ENCODE assay signal across 18 cellular contexts in genomic region chr1:172559811-172560210, GRCh38. TPM values are rescaled to one million over a fixed set of nuclear protein-coding genes. Genes with fewer than 3 reads are reported as not detected.
DNase-seq lines count a peak whose midpoint lies in the region; ATAC-seq and TF ChIP-seq lines count a peak whose summit lies in the region.
"Had no signal": no experiment of that assay in that cellular context is flagged by ENCODE, and none has a peak within 500 bp of the region (broad histone marks: within the 10 kb centered on the region; RNA-seq: fewer than 3 reads in every experiment).

No MANE protein-coding gene starts in this region.

- peaks cover 13% of the 10 kb centered on the region for H3K9me3 Mint-ChIP-seq in endodermal cell
- H3K9me3 Mint-ChIP-seq: CD4-positive, alpha-beta T cell; CD8-positive, alpha-beta T cell had no signal

- H3K4me3 Mint-ChIP-seq in endodermal cell = no peak overlapping the region
- H3K4me3 Mint-ChIP-seq: B cell; CD4-positive, alpha-beta T cell; CD8-positive, alpha-beta T cell had no signal

- H3K9ac ChIP-seq in endodermal cell (ENCODE audit: extremely low read depth, low read length, poor library complexity, severe bottlenecking) = peak overlapping the region; percentile 16
- H3K9ac ChIP-seq in trophoblast cell (ENCODE audit: low read length) = no peak overlapping the region
- H3K9ac ChIP-seq: BLaER1 treated with 17β-estradiol and CSF1 and Interleukin-3, amounts not matched to agents 10 nM and 100 nM had no signal

- 56 to 69% methylated on average over 4 of the region's 4 CpGs for WGBS in endodermal cell (ENCODE audit: insufficient coverage in 1 of 2, insufficient read length in 1 of 2), 2 experiments
- no CpG with 5 or more reads among the region's 4 CpGs for WGBS in trophoblast cell (ENCODE audit: extremely low coverage, insufficient coverage, insufficient read length)

- no peaks in the 10 kb centered on the region for H3K27me3 Mint-ChIP-seq in endodermal cell (ENCODE audit: insufficient read depth)
- H3K27me3 Mint-ChIP-seq: B cell; CD4-positive, alpha-beta T cell had no signal

- H3K4me1 ChIP-seq in cardiac muscle cell (ENCODE audit: low read depth) (peaks cover 3% of the 10 kb centered on the region), endodermal cell (ENCODE audit: control insufficient read depth, insufficient read depth, low read length) (peaks cover 13% of the 10 kb centered on the region), trophoblast cell (ENCODE audit: control insufficient read depth in 1 of 2, insufficient read depth in 2 of 2, low read length in 2 of 2) (peaks cover 0 to 5% of the 10 kb centered on the region in 2 experiments)
- H3K4me1 ChIP-seq: A549 had no signal

- H3K14ac ChIP-seq in trophoblast cell (ENCODE audit: low read length) = no peak overlapping the region

- no peak overlapping the region for H2BK120ac ChIP-seq in trophoblast cell (ENCODE audit: insufficient read depth, low read length, poor library complexity)

- no peak overlapping the region for H2AFZ ChIP-seq in trophoblast cell (ENCODE audit: insufficient read depth, low read length, poor library complexity)

- H3K36me3 Mint-ChIP-seq in endodermal cell (ENCODE audit: low read depth) = peaks cover 59% of the 10 kb centered on the region

- H3K27me3 ChIP-seq in cardiac muscle cell (no peaks in the 10 kb centered on the region), endodermal cell (ENCODE audit: control insufficient read depth, insufficient read depth, low read length, poor library complexity, severe bottlenecking) (no peaks in the 10 kb centered on the region), trophoblast cell (ENCODE audit: insufficient read depth, low read length) (no peaks in the 10 kb centered on the region)
- H3K27me3 ChIP-seq: BLaER1 treated with 17β-estradiol and CSF1 and Interleukin-3, amounts not matched to agents 10 nM and 100 nM had no signal

- no peak overlapping the region for H4K91ac ChIP-seq in trophoblast cell (ENCODE audit: low read depth, low read length)

- H3K9me3 ChIP-seq in cardiac muscle cell (ENCODE audit: low read depth) (no peaks in the 10 kb centered on the region), endodermal cell (ENCODE audit: control insufficient read depth, low read length) (peaks cover 28% of the 10 kb centered on the region), trophoblast cell (ENCODE audit: insufficient read depth, low read depth, low read length) (no peaks in the 10 kb centered on the region)
- H3K9me3 ChIP-seq: A549, Caco-2 had no signal

- no peak overlapping the region for H3K4me2 ChIP-seq in trophoblast cell (ENCODE audit: low read length)
- H3K4me2 ChIP-seq: A549; BLaER1 treated with 17β-estradiol and CSF1 and Interleukin-3, amounts not matched to agents 10 nM and 100 nM had no signal

- intact Hi-C loops in left cardiac atrium (cut with DNase I) = no loop called here

- no peak for TF ChIP-seq CTCF in cardiac muscle cell (IDR thresholded peaks at IDR 0.05; ENCODE audit: low read depth, low read length)
- no peak for TF ChIP-seq CTCF in endodermal cell (conservative IDR thresholded peaks at IDR 0.05)

- H4K12ac ChIP-seq in trophoblast cell (ENCODE audit: low read depth, low read length) = no peak overlapping the region

- H3K36me3 ChIP-seq in cardiac muscle cell (peaks cover 26% of the 10 kb centered on the region), endodermal cell (ENCODE audit: control insufficient read depth, insufficient read depth, low read length) (peaks cover 75% of the 10 kb centered on the region), trophoblast cell (ENCODE audit: control insufficient read depth in 1 of 2, insufficient read depth in 2 of 2, low read length in 2 of 2) (peaks cover 18 to 45% of the 10 kb centered on the region in 2 experiments)

- no peaks in the 10 kb centered on the region for H3K79me1 ChIP-seq in trophoblast cell (ENCODE audit: low read length)

- DNase-seq in cardiac muscle cell (ENCODE audit: low read depth in 1 of 2, low spot score in 1 of 2) (no peak), left cardiac atrium (no peak), endodermal cell (peak; percentile 47), trophoblast cell (no peak), SK-N-DZ (ENCODE audit: low spot score) (no peak), NCI-H1105 treated with DMSO at 0.1 percent for 48 hours (lab: John Stamatoyannopoulos, UW) (no peak)
- DNase-seq: AML-193; Caco-2; Calu3; CD4-positive, alpha-beta T cell; CD8-positive, alpha-beta T cell; DMS79 treated with DMSO at 0.1 percent for 48 hours; GF-D8 had no signal

- H3K27ac Mint-ChIP-seq in endodermal cell = peak overlapping the region; percentile 76
- H3K27ac Mint-ChIP-seq: B cell; CD4-positive, alpha-beta T cell; CD8-positive, alpha-beta T cell had no signal

- H3K23ac ChIP-seq in trophoblast cell (ENCODE audit: low read length) = no peak overlapping the region

- H2BK5ac ChIP-seq in trophoblast cell (ENCODE audit: low read depth, low read length, poor library complexity) = no peak overlapping the region

- H4K8ac ChIP-seq in trophoblast cell (ENCODE audit: low read depth, low read length) = no peak overlapping the region

- no peak overlapping the region for H3K18ac ChIP-seq in trophoblast cell (ENCODE audit: low read length)

- H3K4me1 Mint-ChIP-seq in endodermal cell = peaks cover 41% of the 10 kb centered on the region

- H3K4ac ChIP-seq in trophoblast cell (ENCODE audit: low read depth, low read length) = peak overlapping the region; percentile 65

- no peak overlapping the region for H3K4me3 ChIP-seq in cardiac muscle cell
- peak overlapping the region; percentile 63 for H3K4me3 ChIP-seq in endodermal cell (ENCODE audit: low read length)
- no peak overlapping the region for H3K4me3 ChIP-seq in trophoblast cell (ENCODE audit: low read depth, low read length)
- H3K4me3 ChIP-seq: A549; BLaER1 treated with 17β-estradiol and CSF1 and Interleukin-3, amounts not matched to agents 10 nM and 100 nM had no signal

- H3K27ac ChIP-seq in cardiac muscle cell (peak overlapping the region; percentile 41), endodermal cell (ENCODE audit: low read depth, low read length) (no peak overlapping the region), trophoblast cell (ENCODE audit: low read depth, low read length) (no peak overlapping the region)
- H3K27ac ChIP-seq: 22Rv1; A549; BLaER1 treated with 17β-estradiol and CSF1 and Interleukin-3, amounts not matched to agents 10 nM and 100 nM; C4-2B had no signal

- ATAC-seq in left cardiac atrium = no peak
- ATAC-seq: A549; CD8-positive, alpha-beta T cell had no signal

- H2BK12ac ChIP-seq in trophoblast cell (ENCODE audit: low read length) = no peak overlapping the region

- no peak overlapping the region for H2AK5ac ChIP-seq in trophoblast cell (ENCODE audit: low read length)

- H3K79me2 ChIP-seq in trophoblast cell (ENCODE audit: control insufficient read depth, insufficient read depth, low read length, poor library complexity) = peaks cover 2% of the 10 kb centered on the region

RNA-seq across cellular contexts. Expression of gene SUCO, which starts 26.9 kb away (rescaled TPM):
- total RNA-seq in cardiac muscle cell (41.4 and 48.6 TPM in 2 replicates), left cardiac atrium (10 to 100 TPM; 25.4 to 30.6 TPM), endodermal cell (10 to 100 TPM; 62.2 TPM)
- polyA plus RNA-seq in cardiac muscle cell = 23.0 and 28.9 TPM in 2 replicates
- polyA plus RNA-seq in endodermal cell (2013, experiment 1 of 2) = 49.8 TPM
- 53.9 TPM for polyA plus RNA-seq in endodermal cell (2013, experiment 2 of 2)
- 143 and 152 TPM in 2 replicates for polyA plus RNA-seq in trophoblast cell (2013)
- 16.4 and 19.2 TPM in 2 replicates for polyA plus RNA-seq in SK-N-DZ (2014; cell fraction: cytosol; rRNA removed)
- 20.2 and 27.6 TPM in 2 replicates for polyA plus RNA-seq in SK-N-DZ (2014; cell fraction: nucleus; rRNA removed)
